Comparison of ENCODE assay signal across 8 cellular contexts in genomic region chr11:76379811-76380160, GRCh38. TPM values are rescaled to one million over a fixed set of nuclear protein-coding genes. Genes with fewer than 3 reads are reported as not detected.
DNase-seq lines count a peak whose midpoint lies in the region; ATAC-seq, FAIRE-seq and TF ChIP-seq lines count a peak whose summit lies in the region.

No MANE protein-coding gene starts in this region.

- H3K27ac ChIP-seq in heart right ventricle (peak overlapping the region in 7 of 10 donors; percentile 88 to 94 (median 91)), breast epithelium (no peak overlapping the region), aorta (ENCODE audit: low read depth in 1 of 2, low read length in 2 of 2) (no peak overlapping the region)

- TF ChIP-seq CTCF in heart right ventricle (IDR thresholded peaks at IDR 0.05) (no peak), breast epithelium (IDR thresholded peaks at IDR 0.05) (no peak), mucosa of descending colon (IDR thresholded peaks at IDR 0.05) (no peak)

- FAIRE-seq in RCC 7860 (lab: Jason Lieb, UNC): no peak

- H3K4me1 ChIP-seq in heart right ventricle: peaks cover 2 to 62% (median 45%) of the 10 kb centered on the region in 9 donors
- H3K4me1 ChIP-seq in breast epithelium: peaks cover 0 to 3% of the 10 kb centered on the region in 2 donors
- H3K4me1 ChIP-seq in mucosa of descending colon (ENCODE audit: low read depth): peaks cover 50% of the 10 kb centered on the region
- no peaks in the 10 kb centered on the region for H3K4me1 ChIP-seq in aorta (ENCODE audit: control insufficient read depth in 1 of 2, insufficient read depth in 2 of 2, low read length in 2 of 2)

- DNase-seq in heart right ventricle (no peak), left ventricle myocardium superior (no peak), breast epithelium (ENCODE audit: low spot score in 2 of 2) (no peak), mucosa of descending colon (no peak), aorta (no peak), mucosa of gallbladder (ENCODE audit: low spot score) (no peak), RCC 7860 (ENCODE audit: low spot score) (no peak)

- H3K27me3 ChIP-seq in heart right ventricle (no peaks in the 10 kb centered on the region), breast epithelium (no peaks in the 10 kb centered on the region), aorta (ENCODE audit: control insufficient read depth in 1 of 2, insufficient read depth in 2 of 2, low read length in 1 of 2) (no peaks in the 10 kb centered on the region)

- H3K4me3 ChIP-seq in heart right ventricle (peak overlapping the region; percentile 67 to 99 (median 94)), breast epithelium (peak overlapping the region; percentile 92 to 99 (median 98)), mucosa of descending colon (peak overlapping the region; percentile 95), aorta (ENCODE audit: low read length in 2 of 2) (peak overlapping the region; percentile 71 to 90)

- H3K9me3 ChIP-seq in heart right ventricle (no peaks in the 10 kb centered on the region), breast epithelium (no peaks in the 10 kb centered on the region), mucosa of descending colon (no peaks in the 10 kb centered on the region), aorta (ENCODE audit: control insufficient read depth, low read length) (no peaks in the 10 kb centered on the region)

- no peaks in the 10 kb centered on the region for H3K36me3 ChIP-seq in heart right ventricle
- no peaks in the 10 kb centered on the region for H3K36me3 ChIP-seq in breast epithelium
- H3K36me3 ChIP-seq in mucosa of descending colon (ENCODE audit: low read depth): peaks cover 3% of the 10 kb centered on the region
- H3K36me3 ChIP-seq in aorta (ENCODE audit: control insufficient read depth in 1 of 2, insufficient read depth in 2 of 2, low read length in 1 of 2): no peaks in the 10 kb centered on the region

- no peak for TF ChIP-seq POLR2A in breast epithelium (IDR thresholded peaks at IDR 0.05)

- ATAC-seq in heart right ventricle (no peak), left ventricle myocardium superior (no peak), mucosa of descending colon (no peak), aorta (ENCODE audit: low FRiP score) (no peak), esophagus mucosa (no peak)

- intact Hi-C loops in heart right ventricle (cut with DNase I) (loop anchor here in 7 of 10 donors (2.0 to 10.0 kb wide), 4 partner anchors 63 to 172 kb away; partner anchors contain the start of genes EMSY (in 3 of the 7) and WNT11 (in 1 of the 7)), left ventricle myocardium superior (cut with micrococcal nuclease) (no loop called here), breast epithelium (cut with DNase I; ENCODE audit: low total_unique reads) (loop anchor here (2.0 kb wide), 1 partner anchor 65 kb away; the partner anchor contains the start of gene EMSY), mucosa of descending colon (cut with DNase I, micrococcal nuclease) (no loop called here), aorta (cut with DNase I) (loop anchor here (2.0 to 10.0 kb wide), 3 partner anchors 63 to 295 kb away; partner anchors contain the start of genes EMSY (in 1 of the 2) and LRRC32 (in 1 of the 2))

- 31 to 42% methylated on average over 6 of the region's 6 CpGs for WGBS in heart right ventricle, 2 donors
- WGBS in aorta, 2 donors: 38 to 40% methylated on average over 6 of the region's 6 CpGs

RNA-seq across cellular contexts. Expression of gene THAP12, which starts 1.1 kb away (rescaled TPM):
- 10 to 100 TPM; 18.1 to 25.8 (median 22.4) TPM for total RNA-seq in heart right ventricle
- polyA plus RNA-seq in heart right ventricle: 10 to 100 TPM; 11.2 to 12.8 TPM
- total RNA-seq in left ventricle myocardium superior: 19.0 TPM
- 10 to 100 TPM; 42.3 to 49.9 (median 49.5) TPM for total RNA-seq in breast epithelium
- total RNA-seq in mucosa of descending colon: 10 to 100 TPM; 33.5 to 48.1 (median 35.2) TPM
- total RNA-seq in aorta: 10 to 100 TPM; 36.7 to 41.0 TPM
- 10 to 100 TPM; 20.4 to 27.7 TPM for polyA plus RNA-seq in aorta
- total RNA-seq in esophagus mucosa: 9.8 TPM
- 23.1 TPM for total RNA-seq in mucosa of gallbladder

RNA-seq across cellular contexts. Expression of gene GVQW3, which starts 1.3 kb away (rescaled TPM):
- 1 to 10 TPM in 9 of 10 donors, under 1 TPM in 1; 0.93 to 2.7 (median 1.8) TPM for total RNA-seq in heart right ventricle
- polyA plus RNA-seq in heart right ventricle: under 1 TPM; 0.37 to 0.41 TPM
- total RNA-seq in left ventricle myocardium superior: 2.3 TPM
- 1 to 10 TPM; 1.3 to 5.4 (median 3.9) TPM for total RNA-seq in breast epithelium
- total RNA-seq in mucosa of descending colon: 1 to 10 TPM; 3.3 to 4.7 (median 3.5) TPM
- 1 to 10 TPM; 1.9 to 3.7 TPM for total RNA-seq in aorta
- 1 to 10 TPM in 1 of 2 donors, under 1 TPM in 1; 0.50 to 2.0 TPM for polyA plus RNA-seq in aorta
- total RNA-seq in esophagus mucosa: 0.36 TPM
- 3.0 TPM for total RNA-seq in mucosa of gallbladder

Comparison
In these comparisons a context has a peak if more than half of its experiments do, and no peak if none do; other contexts are left out.
1. intact Hi-C loops: an anchor here in heart right ventricle (2.0 to 10.0 kb wide), breast epithelium (2.0 kb wide) and aorta (2.0 to 10.0 kb wide); none called in left ventricle myocardium superior and mucosa of descending colon.
2. H3K27ac ChIP-seq: peak in heart right ventricle (7 of 10); none in breast epithelium (0 of 2) and aorta (0 of 2).
3. Peak in every context shown above with its lines, with median percentiles within 50 percentile points of each other: H3K4me3 ChIP-seq.